Comparison of ENCODE assay signal across 9 cellular contexts in the genomic region with DNA sequence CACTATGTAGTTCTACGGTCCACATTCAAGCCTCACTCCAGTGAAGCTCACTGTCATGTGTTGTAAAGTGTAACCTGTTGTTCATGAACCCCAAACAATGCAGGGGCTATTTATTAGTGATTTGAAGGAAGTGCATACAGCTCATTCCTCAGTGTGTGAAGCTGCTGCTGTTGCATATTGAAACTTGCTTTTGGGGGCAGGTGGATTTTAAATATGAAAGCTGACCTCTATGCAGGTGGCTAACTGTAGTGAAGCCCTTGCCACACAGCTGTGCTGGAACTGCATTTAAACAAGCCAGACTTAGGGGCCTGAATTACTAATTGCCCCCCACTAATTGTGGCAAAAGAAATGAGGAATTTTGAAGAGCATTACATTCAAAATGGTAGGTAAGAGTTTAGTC.
"Had no signal": no experiment of that assay in that cellular context is flagged by ENCODE, and none has a peak within 500 bp of the region (broad histone marks: within the 10 kb centered on the region; RNA-seq: fewer than 3 reads in every experiment).

No MANE protein-coding gene starts in this region.

- H3K36me3 ChIP-seq: HAP-1 had no signal

- FAIRE-seq: H54, HepG2 had no signal

- H3K9me3 Mint-ChIP-seq: HFFc6, IgD-negative memory B cell had no signal

- H3K27ac ChIP-seq: HL-60 had no signal

- H3K4me3 Mint-ChIP-seq: HFFc6, IgD-negative memory B cell had no signal

- H3K27ac Mint-ChIP-seq: HFFc6, IgD-negative memory B cell had no signal

- H3K4me1 Mint-ChIP-seq: IgD-negative memory B cell had no signal

- ATAC-seq: HCT116, HepG2 had no signal

- H3K36me3 Mint-ChIP-seq: IgD-negative memory B cell had no signal

- H3K4me1 ChIP-seq: HAP-1 had no signal

- DNase-seq: GOT3, HFFc6, KBM-7 had no signal

- H3K9me3 ChIP-seq: HAP-1 had no signal

- H3K4me3 ChIP-seq: HAP-1 had no signal
